Comparison of ENCODE assay signal across 14 cellular contexts in genomic region chr18:25228410-25228809, GRCh38.
DNase-seq lines count a peak whose midpoint lies in the region; ATAC-seq and TF ChIP-seq lines count a peak whose summit lies in the region.
"Had no signal": no experiment of that assay in that cellular context is flagged by ENCODE, and none has a peak within 500 bp of the region (broad histone marks: within the 10 kb centered on the region; RNA-seq: fewer than 3 reads in every experiment).

No MANE protein-coding gene starts in this region.

- BruUV-seq in Calu3 (replicated peaks; lab: Mats Ljungman, UMichigan) = no TSS peak

- CTCF ChIA-PET in Calu3 (lab: Charles Lee) = no interaction called here

- intact Hi-C loops in Calu3 (cut with micrococcal nuclease; ENCODE audit: unreplicated experiment) = no loop called here

- H2AK5ac ChIP-seq in mesendoderm (ENCODE audit: low read length) = no peak overlapping the region

- H2BK120ac ChIP-seq in mesendoderm (ENCODE audit: low read depth, low read length) = no peak overlapping the region

- H3K4ac ChIP-seq in mesendoderm (ENCODE audit: low read depth, low read length) = no peak overlapping the region

- no peaks in the 10 kb centered on the region for H3K9me3 Mint-ChIP-seq in Calu3 (ENCODE audit: low read depth, unreplicated experiment)

- in situ Hi-C loops in KBM-7 (cut with MboI; ENCODE audit: low pct_unique_long_range_greater_than_20kb, low sequenced_read_pairs) = no loop called here

- H3K27ac Mint-ChIP-seq in Calu3 (ENCODE audit: unreplicated experiment) = no peak overlapping the region

- DNase-seq in KBM-7 = peak; percentile 62
- no peak for DNase-seq in SK-N-MC (ENCODE audit: low read depth, low spot score)
- DNase-seq in left kidney (ENCODE audit: low read depth, low spot score) = peak; percentile 24
- no peak for DNase-seq in Calu3
- DNase-seq in mesendoderm = no peak
- DNase-seq: NCI-H510A treated with DMSO at 0.1 percent for 48 hours, Peyer's patch, SHP77 had no signal

- no peaks in the 10 kb centered on the region for H3K9me3 ChIP-seq in SK-N-MC (ENCODE audit: low read depth, low read length)
- H3K9me3 ChIP-seq in skeletal muscle tissue (ENCODE audit: control insufficient read depth in 3 of 3, low read length in 3 of 3) = no peaks in the 10 kb centered on the region
- H3K9me3 ChIP-seq: BLaER1, MG63, Peyer's patch had no signal

- no peak overlapping the region for H3K9ac ChIP-seq in SK-N-MC (ENCODE audit: insufficient read length)
- no peak overlapping the region for H3K9ac ChIP-seq in skeletal muscle tissue (ENCODE audit: low read depth in 1 of 3, low read length in 3 of 3)
- H3K9ac ChIP-seq in mesendoderm (ENCODE audit: low read length) = no peak overlapping the region
- H3K9ac ChIP-seq: BLaER1, KMS-11 had no signal

- H3K79me1 ChIP-seq in mesendoderm (ENCODE audit: low read length) = peaks cover 3% of the 10 kb centered on the region

- H3K18ac ChIP-seq in mesendoderm (ENCODE audit: low read length) = no peak overlapping the region

- no peak overlapping the region for H3K4me2 ChIP-seq in mesendoderm (ENCODE audit: low read length)
- H3K4me2 ChIP-seq: BLaER1, KMS-11 had no signal

- no peak overlapping the region for H4K5ac ChIP-seq in mesendoderm (ENCODE audit: low read length)

- no peak for ATAC-seq in HG03196 (IDR thresholded peaks at IDR 0.05; ENCODE audit: unreplicated experiment)
- ATAC-seq: HCT116 had no signal

- H3K27me3 ChIP-seq in skeletal muscle tissue (ENCODE audit: control insufficient read depth in 3 of 3, insufficient read depth in 3 of 3, low read length in 3 of 3) (no peaks in the 10 kb centered on the region), mesendoderm (ENCODE audit: insufficient read depth, low read length, poor library complexity) (no peaks in the 10 kb centered on the region)
- H3K27me3 ChIP-seq: BLaER1, MG63, Peyer's patch had no signal

- H3K4me1 ChIP-seq in skeletal muscle tissue (ENCODE audit: control insufficient read depth in 3 of 3, insufficient read depth in 3 of 3, low read length in 3 of 3) (peaks cover 10 to 30% (median 20%) of the 10 kb centered on the region in 3 donors), mesendoderm (ENCODE audit: control insufficient read depth, low read depth, low read length) (peaks cover 15% of the 10 kb centered on the region)
- H3K4me1 ChIP-seq: BLaER1, Peyer's patch had no signal

- H3K4me3 Mint-ChIP-seq in Calu3 (ENCODE audit: low read depth, unreplicated experiment) = no peak overlapping the region

- H3K4me1 Mint-ChIP-seq in Calu3 (ENCODE audit: low read depth, unreplicated experiment) = no peaks in the 10 kb centered on the region

- no peak overlapping the region for H4K8ac ChIP-seq in mesendoderm (ENCODE audit: low read depth, low read length)

- WGBS in mesendoderm (ENCODE audit: extremely low coverage, insufficient coverage, low lambda C conversion rate) = no CpG with 5 or more reads among the region's 1 CpG

- H3K36me3 Mint-ChIP-seq in Calu3 (ENCODE audit: insufficient read depth, unreplicated experiment) = no peaks in the 10 kb centered on the region

- no peak overlapping the region for H3K56ac ChIP-seq in mesendoderm (ENCODE audit: low read length)

- no peaks in the 10 kb centered on the region for H3K79me2 ChIP-seq in mesendoderm (ENCODE audit: control insufficient read depth, insufficient read depth, low read length)

- H3K27ac ChIP-seq in SK-N-MC (peak overlapping the region; percentile 75), skeletal muscle tissue (ENCODE audit: low read depth, low read length) (peak overlapping the region; percentile 27), mesendoderm (ENCODE audit: low read depth, low read length) (no peak overlapping the region)
- H3K27ac ChIP-seq: BLaER1, KMS-11 had no signal

- no peaks in the 10 kb centered on the region for H3K36me3 ChIP-seq in SK-N-MC (ENCODE audit: insufficient read depth, low read length)
- peaks cover 0 to 16% (median 0%) of the 10 kb centered on the region in 3 donors for H3K36me3 ChIP-seq in skeletal muscle tissue (ENCODE audit: control insufficient read depth in 3 of 3, insufficient read depth in 3 of 3, low read length in 3 of 3)
- H3K36me3 ChIP-seq in mesendoderm (ENCODE audit: control insufficient read depth, insufficient read depth, low read length) = peaks cover 2% of the 10 kb centered on the region
- H3K36me3 ChIP-seq: BLaER1, MG63, Peyer's patch had no signal

- H2BK5ac ChIP-seq in mesendoderm (ENCODE audit: low read length) = no peak overlapping the region

- H3K4me3 ChIP-seq in SK-N-MC (peak overlapping the region; percentile 40; the same call in 1 of the 2 replicates), skeletal muscle tissue (ENCODE audit: low read length in 3 of 3) (no peak overlapping the region), mesendoderm (ENCODE audit: low read length) (no peak overlapping the region)
- H3K4me3 ChIP-seq: BLaER1, MG63, Peyer's patch had no signal

- H3K23ac ChIP-seq in mesendoderm (ENCODE audit: low read length) = no peak overlapping the region

- peaks cover 72% of the 10 kb centered on the region for H3K27me3 Mint-ChIP-seq in Calu3 (ENCODE audit: unreplicated experiment)

- TF ChIP-seq CTCF in Calu3 (IDR thresholded peaks at IDR 0.05; ENCODE audit: unreplicated experiment) = no peak

- no peak overlapping the region for H2BK15ac ChIP-seq in mesendoderm (replicated peaks; ENCODE audit: low read depth)

Comparison
In these comparisons a context has a peak if more than half of its experiments do, and no peak if none do; other contexts are left out.
1. DNase-seq: peak in KBM-7 (single experiment) and left kidney (single experiment); none in SK-N-MC (single experiment), Calu3 (single experiment) and mesendoderm (single experiment).